30 cellular contexts compared by ENCODE assay signal in genomic region chr3:140916603-140917002, GRCh38.
"Had no signal": no experiment of that assay in that cellular context is flagged by ENCODE, and none has a peak within 500 bp of the region (broad histone marks: within the 10 kb centered on the region; RNA-seq: fewer than 3 reads in every experiment).

No MANE protein-coding gene starts in this region.

- DNase-seq: activated B cell treated with CpG ODN at 0.5 μM for 24 hours; activated CD4-positive, alpha-beta memory T cell treated with anti-CD3 and anti-CD28 coated beads for 36 hours; activated CD4-positive, alpha-beta T cell treated with anti-CD3 and anti-CD28 coated beads for 4 hours; activated CD4-positive, alpha-beta T cell treated with anti-CD3 and anti-CD28 coated beads, Interleukin-2, amount 10 ng/mL, durations not matched to agents 24 days and 14 days; activated CD4-positive, alpha-beta T cell treated with anti-CD3 and anti-CD28 coated beads, Interleukin-2, amount 50 U/mL, for 1 hour; activated CD4-positive, alpha-beta T cell treated with anti-CD3 and anti-CD28 coated beads, Interleukin-2, amount 50 U/mL, for 4 hours; activated CD4-positive, CD25-positive, alpha-beta regulatory T cell treated with anti-CD3 and anti-CD28 coated beads, Interleukin-2, amount 50 U/mL, for 72 hours; activated CD8-positive, alpha-beta memory T cell treated with anti-CD3 and anti-CD28 coated beads, Interleukin-2, amount 50 U/mL, for 4 hours; activated CD8-positive, alpha-beta T cell treated with anti-CD3 and anti-CD28 coated beads for 36 hours; activated effector memory CD4-positive, alpha-beta T cell treated with anti-CD3 and anti-CD28 coated beads, Interleukin-2, amount 50 U/mL, for 16 hours; activated gamma-delta T cell treated with Interleukin-2 at 50 U/mL for 16 hours; activated naive CD4-positive, alpha-beta T cell; activated naive CD4-positive, alpha-beta T cell treated with anti-CD3 and anti-CD28 coated beads for 36 hours; activated naive CD4-positive, alpha-beta T cell treated with anti-CD3 and anti-CD28 coated beads, Interleukin-2, amount 50 U/mL, for 16 hours; activated naive CD8-positive, alpha-beta T cell treated with anti-CD3 and anti-CD28 coated beads for 36 hours; activated T-cell treated with anti-CD3 and anti-CD28 coated beads for 4 hours; activated T-cell treated with anti-CD3 and anti-CD28 coated beads, Interleukin-2, amount 50 U/mL, for 1 hour; activated T-cell treated with anti-CD3 and anti-CD28 coated beads, Interleukin-2, amount 50 U/mL, for 4 hours; activated T-cell treated with anti-CD3 and anti-CD28 coated beads, Interleukin-2, amount 50 U/mL, for 72 hours; adrenal gland; amniotic stem cell; aorta; body of pancreas; brain microvascular endothelial cell; central memory CD4-positive, alpha-beta T cell; T-helper 2 cell; T-helper 9 cell had no signal

- H3K27me3 ChIP-seq: adrenal gland, body of pancreas, breast epithelium had no signal

- H3K27ac ChIP-seq: adrenal gland, brain microvascular endothelial cell, breast epithelium had no signal

- H3K36me3 ChIP-seq: adrenal gland, brain microvascular endothelial cell, breast epithelium had no signal

- H3K4me3 ChIP-seq: adrenal gland, body of pancreas, breast epithelium had no signal

- ATAC-seq: activated CD8-positive, alpha-beta T cell treated with anti-CD3 and anti-CD28 coated beads for 36 hours; activated naive CD4-positive, alpha-beta T cell treated with anti-CD3 and anti-CD28 coated beads, Interleukin-2, amount 50 U/mL, for 72 hours; activated T-cell treated with anti-CD3 and anti-CD28 coated beads, Interleukin-2, amount 50 U/mL, for 4 hours; activated T-cell treated with anti-CD3 and anti-CD28 coated beads, Interleukin-2, amount 50 U/mL, for 72 hours; activated T-helper 17 cell treated with anti-CD3 and anti-CD28 coated beads, Interleukin-2, amount 50 U/mL, for 72 hours; body of pancreas had no signal

- H3K9me3 ChIP-seq: adrenal gland, breast epithelium had no signal

- H3K4me1 ChIP-seq: adrenal gland, breast epithelium had no signal
